17 cellular contexts compared by ENCODE assay signal in genomic region chr10:13839030-13839429, GRCh38.
"Had no signal": no experiment of that assay in that cellular context is flagged by ENCODE, and none has a peak within 500 bp of the region (broad histone marks: within the 10 kb centered on the region; RNA-seq: fewer than 3 reads in every experiment).

No MANE protein-coding gene starts in this region.

- H3K36me3 ChIP-seq: esophagus squamous epithelium, stomach, upper lobe of right lung had no signal

- DNase-seq: activated CD4-positive, alpha-beta T cell treated with anti-CD3 and anti-CD28 coated beads for 36 hours; activated CD4-positive, alpha-beta T cell treated with anti-CD3 and anti-CD28 coated beads, Interleukin-2, amount 50 U/mL, for 48 hours; effector CD8-positive, alpha-beta T cell; esophagus squamous epithelium; glutamatergic neuron; hypothalamus; left colon; midbrain; nephron progenitor cell; stimulated activated CD4-positive, alpha-beta T cell treated with anti-CD3 and anti-CD28 coated beads, Interleukin-4, amount 100 ng/mL, for 24 hours; stomach; testis; upper lobe of right lung had no signal

- H3K27me3 Mint-ChIP-seq: activated CD4-positive, alpha-beta T cell treated with anti-CD3 and anti-CD28 coated beads for 36 hours; activated naive CD8-positive, alpha-beta T cell had no signal

- ATAC-seq: activated CD4-positive, alpha-beta T cell treated with anti-CD3 and anti-CD28 coated beads for 36 hours; left colon; stimulated activated effector memory CD8-positive, alpha-beta T cell treated with anti-CD3 and anti-CD28 coated beads, Interleukin-12 subunit alpha, Interleukin-12 subunit beta, amount 100 ng/mL, for 72 hours had no signal

- H3K27ac Mint-ChIP-seq: activated CD4-positive, alpha-beta T cell treated with anti-CD3 and anti-CD28 coated beads for 36 hours; activated naive CD8-positive, alpha-beta T cell; dendritic cell treated with granulocyte-macrophage colony-stimulating factor and Interleukin-4, amounts not matched to agents 40 ng/mL and 50 ng/mL, for 4 days; nephron progenitor cell; stimulated activated effector memory CD8-positive, alpha-beta T cell treated with anti-CD3 and anti-CD28 coated beads, Interleukin-12 subunit alpha, Interleukin-12 subunit beta, amount 100 ng/mL, for 72 hours had no signal

- H3K4me3 ChIP-seq: esophagus squamous epithelium, lung, stomach, testis, upper lobe of right lung had no signal

- H3K9me3 ChIP-seq: testis, upper lobe of right lung had no signal

- H3K36me3 Mint-ChIP-seq: stimulated activated effector memory CD8-positive, alpha-beta T cell treated with anti-CD3 and anti-CD28 coated beads, Interleukin-12 subunit alpha, Interleukin-12 subunit beta, amount 100 ng/mL, for 72 hours had no signal

- H3K4me1 Mint-ChIP-seq: activated CD4-positive, alpha-beta T cell treated with anti-CD3 and anti-CD28 coated beads for 36 hours had no signal

- H3K9me3 Mint-ChIP-seq: dendritic cell treated with granulocyte-macrophage colony-stimulating factor and Interleukin-4, amounts not matched to agents 40 ng/mL and 50 ng/mL, for 4 days had no signal

- H3K27ac ChIP-seq: testis, upper lobe of right lung had no signal

- H3K27me3 ChIP-seq: esophagus squamous epithelium, stomach, testis, upper lobe of right lung had no signal

- H3K4me3 Mint-ChIP-seq: activated CD4-positive, alpha-beta T cell treated with anti-CD3 and anti-CD28 coated beads for 36 hours; activated naive CD8-positive, alpha-beta T cell; dendritic cell treated with granulocyte-macrophage colony-stimulating factor and Interleukin-4, amounts not matched to agents 40 ng/mL and 50 ng/mL, for 4 days; nephron progenitor cell; stimulated activated effector memory CD8-positive, alpha-beta T cell treated with anti-CD3 and anti-CD28 coated beads, Interleukin-12 subunit alpha, Interleukin-12 subunit beta, amount 100 ng/mL, for 72 hours had no signal
